9 cellular contexts compared by ENCODE assay signal in genomic region chr21:30072496-30072895, GRCh38.
A peak's percentile ranks its signal among the peaks of the same experiment; 100 is the strongest.
DNase-seq lines count a peak whose midpoint lies in the region; TF ChIP-seq lines count a peak whose summit lies in the region.
"Had no signal": no experiment of that assay in that cellular context is flagged by ENCODE, and none has a peak within 500 bp of the region (broad histone marks: within the 10 kb centered on the region; RNA-seq: fewer than 3 reads in every experiment).

No MANE protein-coding gene starts in this region.

- H3K27ac ChIP-seq in vagina = no peak overlapping the region

- no peaks in the 10 kb centered on the region for H3K27me3 ChIP-seq in vagina

- H3K4me3 ChIP-seq in LNCaP clone FGC (ENCODE audit: low read depth, low read length) (no peak overlapping the region), astrocyte of the cerebellum (ENCODE audit: low read depth, low read length) (no peak overlapping the region), vagina (no peak overlapping the region)

- no peak for TF ChIP-seq POLR2A in vagina (IDR thresholded peaks at IDR 0.05)

- no peaks in the 10 kb centered on the region for H3K4me1 Mint-ChIP-seq in CD14-positive monocyte

- no peaks in the 10 kb centered on the region for H3K27me3 Mint-ChIP-seq in CD14-positive monocyte (ENCODE audit: low read depth in 3 of 3)

- DNase-seq in COR-L47 (lab: John Stamatoyannopoulos, UW) (peak; percentile 33), LNCaP clone FGC (ENCODE audit: low read depth) (peak; percentile 61), astrocyte of the cerebellum (ENCODE audit: low read depth) (peak; percentile 4), kidney tubule cell (ENCODE audit: low spot score) (peak; percentile 63), CD14-positive monocyte (ENCODE audit: low spot score) (no peak), SKM-1 treated with dmso at 0.1 percent for 144 hours (lab: John Stamatoyannopoulos, UW; ENCODE audit: unreplicated experiment) (no peak), NCI-H510A (lab: John Stamatoyannopoulos, UW) (no peak), vagina (ENCODE audit: extremely low spot score in 2 of 2) (no peak)
- DNase-seq: activated gamma-delta T cell had no signal

- no peak overlapping the region for H3K27ac Mint-ChIP-seq in CD14-positive monocyte

- in situ Hi-C loops in astrocyte of the cerebellum (cut with HindIII; ENCODE audit: low sequenced_read_pairs) = no loop called here

- H3K9me3 Mint-ChIP-seq in CD14-positive monocyte = peaks cover 2 to 13% (median 5%) of the 10 kb centered on the region in 7 donors

- peak; percentile 85 for TF ChIP-seq CTCF in LNCaP clone FGC (IDR thresholded peaks at IDR 0.05; ENCODE audit: control insufficient read depth, extremely low read depth, insufficient read depth)
- peak; percentile 18 for TF ChIP-seq CTCF in astrocyte of the cerebellum (IDR thresholded peaks at IDR 0.05; ENCODE audit: low read depth, low read length, missing control alignments)
- TF ChIP-seq CTCF in CD14-positive monocyte (IDR thresholded peaks at IDR 0.05) = no peak
- TF ChIP-seq CTCF in vagina (IDR thresholded peaks at IDR 0.05) = no peak

- no peak overlapping the region for H3K4me3 Mint-ChIP-seq in CD14-positive monocyte

- H3K36me3 ChIP-seq in vagina = no peaks in the 10 kb centered on the region

- intact Hi-C loops in CD14-positive monocyte (cut with micrococcal nuclease) (no loop called here), vagina (cut with DNase I) (no loop called here)

- H3K4me1 ChIP-seq in vagina = no peaks in the 10 kb centered on the region

- H3K36me3 Mint-ChIP-seq in CD14-positive monocyte = no peaks in the 10 kb centered on the region

- no peaks in the 10 kb centered on the region for H3K9me3 ChIP-seq in vagina

Comparison
In these comparisons a context has a peak if more than half of its experiments do, and no peak if none do; other contexts are left out.
1. DNase-seq: peak in COR-L47 (single experiment), LNCaP clone FGC (single experiment), astrocyte of the cerebellum (single experiment) and kidney tubule cell (single experiment); none in CD14-positive monocyte (single experiment), SKM-1 treated with dmso at 0.1 percent for 144 hours (single experiment), NCI-H510A (single experiment) and vagina (0 of 2).
2. CTCF ChIP-seq: peak in LNCaP clone FGC (single experiment) and astrocyte of the cerebellum (single experiment); none in CD14-positive monocyte (single experiment) and vagina (0 of 3).